Comparison of ENCODE assay signal across 31 cellular contexts in genomic region chr10:132679217-132679595, GRCh38.
A peak's percentile ranks its signal among the peaks of the same experiment; 100 is the strongest.
DNase-seq lines count a peak whose midpoint lies in the region; ATAC-seq, FAIRE-seq and TF ChIP-seq lines count a peak whose summit lies in the region.
"Had no signal": no experiment of that assay in that cellular context is flagged by ENCODE, and none has a peak within 500 bp of the region (broad histone marks: within the 10 kb centered on the region; RNA-seq: fewer than 3 reads in every experiment).

No MANE protein-coding gene starts in this region.

- ATAC-seq in stimulated activated naive CD8-positive, alpha-beta T cell treated with anti-CD3 and anti-CD28 coated beads, Interleukin-15, amount 100 ng/mL, for 72 hours: no peak
- ATAC-seq in stimulated activated naive CD8-positive, alpha-beta T cell treated with anti-CD3 and anti-CD28 coated beads, Interleukin-15, Interleukin-2, amounts not matched to agents 100 U/mL and 50 U/mL, for 24 hours: no peak
- ATAC-seq in GM18873 (IDR thresholded peaks at IDR 0.05; ENCODE audit: low FRiP score, unreplicated experiment): no peak
- ATAC-seq: foreskin keratinocyte, heart left ventricle, Panc1, psoas muscle, T-cell had no signal

- no peak overlapping the region for H3K4me3 Mint-ChIP-seq in stimulated activated naive CD8-positive, alpha-beta T cell treated with anti-CD3 and anti-CD28 coated beads, Interleukin-15, amount 100 ng/mL, for 72 hours
- H3K4me3 Mint-ChIP-seq: activated CD4-positive, alpha-beta memory T cell treated with anti-CD3 and anti-CD28 coated beads, Interleukin-2, amount 10 ng/mL, durations not matched to agents 7 days and 5 days; memory B cell; T-cell had no signal

- H3K36me3 ChIP-seq in kidney (ENCODE audit: control insufficient read depth in 1 of 2, insufficient read depth in 2 of 2, low read length in 2 of 2) (no peaks in the 10 kb centered on the region), sigmoid colon (no peaks in the 10 kb centered on the region)
- H3K36me3 ChIP-seq: breast epithelium, transverse colon had no signal

- H3K27me3 ChIP-seq in sigmoid colon: no peaks in the 10 kb centered on the region
- H3K27me3 ChIP-seq: breast epithelium, esophagus muscularis mucosa, foreskin keratinocyte, heart left ventricle, neutrophil, SJSA1, stomach, transverse colon had no signal

- no peaks in the 10 kb centered on the region for H3K27me3 Mint-ChIP-seq in stimulated activated naive CD8-positive, alpha-beta T cell treated with anti-CD3 and anti-CD28 coated beads, Interleukin-15, amount 100 ng/mL, for 72 hours
- H3K27me3 Mint-ChIP-seq: activated CD4-positive, alpha-beta memory T cell treated with anti-CD3 and anti-CD28 coated beads, Interleukin-2, amount 10 ng/mL, durations not matched to agents 7 days and 5 days; memory B cell; T-cell had no signal

- WGBS in sigmoid colon, 2 donors: 96 to 97% methylated on average over 10 of the region's 10 CpGs

- H3K27ac ChIP-seq in kidney (ENCODE audit: low read depth in 2 of 2, low read length in 2 of 2): no peak overlapping the region
- no peak overlapping the region for H3K27ac ChIP-seq in sigmoid colon
- H3K27ac ChIP-seq: breast epithelium, C4-2B, coronary artery, esophagus muscularis mucosa, foreskin keratinocyte, heart left ventricle, neutrophil, psoas muscle, SJSA1, stomach, transverse colon had no signal

- H3K9me3 ChIP-seq in kidney (ENCODE audit: control insufficient read depth in 1 of 2, low read length in 2 of 2) (no peaks in the 10 kb centered on the region), sigmoid colon (no peaks in the 10 kb centered on the region)
- H3K9me3 ChIP-seq: breast epithelium, esophagus muscularis mucosa, heart left ventricle, neutrophil, psoas muscle, SJSA1, stomach, transverse colon had no signal

- H3K4me3 ChIP-seq in kidney (ENCODE audit: low read length in 2 of 2) (no peak overlapping the region), sigmoid colon (no peak overlapping the region)
- H3K4me3 ChIP-seq: breast epithelium, coronary artery, esophagus muscularis mucosa, heart left ventricle, psoas muscle, SJSA1, stomach, transverse colon had no signal

- H3K4me1 ChIP-seq in kidney (ENCODE audit: control insufficient read depth in 1 of 2, insufficient read depth in 1 of 2, low read depth in 1 of 2, low read length in 2 of 2): peaks cover 2 to 8% of the 10 kb centered on the region in 2 donors
- no peaks in the 10 kb centered on the region for H3K4me1 ChIP-seq in sigmoid colon
- H3K4me1 ChIP-seq: breast epithelium, psoas muscle had no signal

- DNase-seq in stimulated activated naive CD8-positive, alpha-beta T cell treated with anti-CD3 and anti-CD28 coated beads, Interleukin-15, amount 100 ng/mL, for 72 hours: no peak
- no peak for DNase-seq in stimulated activated naive CD8-positive, alpha-beta T cell treated with anti-CD3 and anti-CD28 coated beads, Interleukin-15, Interleukin-2, amounts not matched to agents 100 U/mL and 50 U/mL, for 24 hours
- DNase-seq in kidney: peak; percentile 66
- peak; percentile 39 for DNase-seq in sigmoid colon
- no peak for DNase-seq in cerebellum (ENCODE audit: low spot score)
- DNase-seq in AG08395 (ENCODE audit: low spot score): no peak
- DNase-seq: activated CD4-positive, alpha-beta memory T cell treated with anti-CD3 and anti-CD28 coated beads, Interleukin-2, amount 10 ng/mL, durations not matched to agents 7 days and 5 days; activated gamma-delta T cell treated with Interleukin-2 at 50 U/mL for 16 hours; activated T-cell treated with anti-CD3 and anti-CD28 coated beads, Interleukin-2, amount 50 U/mL, for 1 hour; DND-41; foreskin keratinocyte; HCEC 1CT; KBM-7; NCI-H1105; NCI-H187 treated with DMSO at 0.1 percent for 48 hours; NCI-H526 treated with DMSO at 0.1 percent for 48 hours; stomach; transverse colon had no signal

- TF ChIP-seq POLR2A in sigmoid colon (IDR thresholded peaks at IDR 0.05): no peak

- no peak for FAIRE-seq in kidney (lab: Jason Lieb, UNC)
- FAIRE-seq: HTR-8/SVneo had no signal

- no peak for TF ChIP-seq CTCF in kidney (IDR thresholded peaks at IDR 0.05; ENCODE audit: borderline replicate concordance, extremely low read depth, insufficient read depth)
- TF ChIP-seq CTCF in sigmoid colon (IDR thresholded peaks at IDR 0.05): no peak

- intact Hi-C loops in kidney (cut with DNase I): no loop called here
- intact Hi-C loops in sigmoid colon (cut with DNase I): no loop called here

- no peaks in the 10 kb centered on the region for H3K9me3 Mint-ChIP-seq in stimulated activated naive CD8-positive, alpha-beta T cell treated with anti-CD3 and anti-CD28 coated beads, Interleukin-15, amount 100 ng/mL, for 72 hours
- H3K9me3 Mint-ChIP-seq: activated CD4-positive, alpha-beta memory T cell treated with anti-CD3 and anti-CD28 coated beads, Interleukin-2, amount 10 ng/mL, durations not matched to agents 7 days and 5 days; memory B cell; T-cell had no signal

- peak overlapping the region; percentile 51 to 89 for H3K27ac Mint-ChIP-seq in stimulated activated naive CD8-positive, alpha-beta T cell treated with anti-CD3 and anti-CD28 coated beads, Interleukin-15, amount 100 ng/mL, for 72 hours
- H3K27ac Mint-ChIP-seq: activated CD4-positive, alpha-beta memory T cell treated with anti-CD3 and anti-CD28 coated beads, Interleukin-2, amount 10 ng/mL, durations not matched to agents 7 days and 5 days; memory B cell; T-cell had no signal

- H3K9ac ChIP-seq in kidney (ENCODE audit: low read length in 2 of 2): no peak overlapping the region

- peaks cover 21% of the 10 kb centered on the region for H3K4me1 Mint-ChIP-seq in stimulated activated naive CD8-positive, alpha-beta T cell treated with anti-CD3 and anti-CD28 coated beads, Interleukin-15, amount 100 ng/mL, for 72 hours

- TF ChIP-seq EP300 in sigmoid colon (IDR thresholded peaks at IDR 0.05): no peak

Comparison
In these comparisons a context has a peak if more than half of its experiments do, and no peak if none do; other contexts are left out.
1. DNase-seq: peak in kidney (single experiment) and sigmoid colon (single experiment); none in stimulated activated naive CD8-positive, alpha-beta T cell treated with anti-CD3 and anti-CD28 coated beads, Interleukin-15, amount 100 ng/mL, for 72 hours (0 of 2), stimulated activated naive CD8-positive, alpha-beta T cell treated with anti-CD3 and anti-CD28 coated beads, Interleukin-15, Interleukin-2, amounts not matched to agents 100 U/mL and 50 U/mL, for 24 hours (single experiment), cerebellum (single experiment) and AG08395 (single experiment).